9 cellular contexts compared by ENCODE assay signal in the genomic region with DNA sequence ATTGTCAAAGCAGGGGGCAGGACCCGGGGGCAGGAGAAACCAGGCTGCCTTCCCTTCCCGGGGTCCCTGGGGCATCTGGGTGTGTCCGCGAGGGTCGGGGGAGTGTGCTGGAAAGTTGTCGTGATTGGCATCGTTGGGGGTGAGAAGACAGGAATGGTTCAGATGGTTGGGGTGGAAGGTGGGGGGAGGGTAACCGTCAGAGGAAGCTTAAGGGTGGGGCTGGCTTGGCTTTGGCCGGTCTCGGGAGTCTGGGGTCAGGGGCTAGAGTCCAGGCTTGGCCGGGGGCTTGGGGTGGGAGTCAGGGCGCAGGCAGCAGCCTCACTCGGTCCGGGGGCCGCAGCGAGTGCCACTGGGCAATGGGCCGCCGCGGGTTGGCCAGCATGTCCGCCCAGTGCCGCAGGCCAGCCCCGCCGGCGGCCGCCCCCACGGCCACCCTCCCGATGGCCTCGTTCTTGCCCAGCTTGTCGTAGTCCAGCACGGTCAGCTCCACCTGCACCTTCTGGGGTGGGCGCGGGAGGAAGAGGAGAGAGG. TPM values are rescaled to one million over a fixed set of nuclear protein-coding genes. Genes with fewer than 3 reads are reported as not detected.
DNase-seq lines count a peak whose midpoint lies in the region; ATAC-seq and TF ChIP-seq lines count a peak whose summit lies in the region.
"Had no signal": no experiment of that assay in that cellular context is flagged by ENCODE, and none has a peak within 500 bp of the region (broad histone marks: within the 10 kb centered on the region; RNA-seq: fewer than 3 reads in every experiment).

No MANE protein-coding gene starts in this region.

- H3K4me3 Mint-ChIP-seq in CD8-positive, alpha-beta T cell, result peak overlapping the region; percentile 68

- H3K4me3 ChIP-seq in CD8-positive, alpha-beta T cell (ENCODE audit: low read depth, low read length), result peak overlapping the region; percentile 44
- peak overlapping the region; percentile 73 for H3K4me3 ChIP-seq in SK-N-MC
- H3K4me3 ChIP-seq in fibroblast of lung (replicated peaks in 1 of 4; ENCODE audit: control extremely low read depth in 1 of 4, insufficient read depth in 1 of 4, low read depth in 3 of 4, low read length in 4 of 4), result peak overlapping the region; percentile 53 to 64 (median 57)
- peak overlapping the region; percentile 80 for H3K4me3 ChIP-seq in osteoblast (ENCODE audit: insufficient read depth, low read length)

- no peak for DNase-seq in CD8-positive, alpha-beta T cell
- DNase-seq in SK-N-MC (ENCODE audit: low read depth, low spot score), result no peak
- DNase-seq in fibroblast of lung (ENCODE audit: low read depth in 2 of 2), result no peak
- peak; percentile 92 for DNase-seq in osteoblast (ENCODE audit: insufficient read length, low spot score, missing footprints)
- no peak for DNase-seq in dermis blood vessel endothelial cell
- no peak for DNase-seq in NCI-H2227 (lab: John Stamatoyannopoulos, UW; ENCODE audit: unreplicated experiment)
- DNase-seq in retina, result no peak
- no peak for DNase-seq in Kasumi-1 (lab: John Stamatoyannopoulos, UW)

- CTCF ChIA-PET in CD8-positive, alpha-beta T cell (lab: Charles Lee), result interaction anchor here (0.6 kb wide), 1 partner anchor 459 kb away, joined by 4 read pairs; no protein-coding TSS in a partner anchor

- no peaks in the 10 kb centered on the region for H3K36me3 Mint-ChIP-seq in CD8-positive, alpha-beta T cell

- peak overlapping the region; percentile 61 for H2AFZ ChIP-seq in fibroblast of lung (ENCODE audit: low read length)
- peak overlapping the region; percentile 88 for H2AFZ ChIP-seq in osteoblast (ENCODE audit: low read length)

- no peaks in the 10 kb centered on the region for H3K9me3 Mint-ChIP-seq in CD8-positive, alpha-beta T cell

- H3K9me3 ChIP-seq in CD8-positive, alpha-beta T cell (ENCODE audit: low read length), result no peaks in the 10 kb centered on the region
- H3K9me3 ChIP-seq in SK-N-MC (ENCODE audit: low read depth, low read length) (no peaks in the 10 kb centered on the region), fibroblast of lung (ENCODE audit: control insufficient read depth, insufficient read depth, low read depth, low read length) (no peaks in the 10 kb centered on the region), osteoblast (ENCODE audit: low read depth, low read length) (no peaks in the 10 kb centered on the region)

- H3K9ac ChIP-seq in SK-N-MC (ENCODE audit: insufficient read length) (peak overlapping the region; percentile 61), fibroblast of lung (ENCODE audit: insufficient read depth, low read length) (peak overlapping the region; percentile 50)

- ATAC-seq in CD8-positive, alpha-beta T cell, result no peak

- peak overlapping the region; percentile 86 for H3K4me2 ChIP-seq in fibroblast of lung (ENCODE audit: extremely low read depth, insufficient read depth, low read length)
- H3K4me2 ChIP-seq in osteoblast (ENCODE audit: insufficient read depth, low read length), result peak overlapping the region; percentile 89

- no peaks in the 10 kb centered on the region for H3K36me3 ChIP-seq in CD8-positive, alpha-beta T cell (ENCODE audit: insufficient read depth, low read length)
- H3K36me3 ChIP-seq in SK-N-MC (ENCODE audit: insufficient read depth, low read length) (no peaks in the 10 kb centered on the region), fibroblast of lung (ENCODE audit: control insufficient read depth, insufficient read depth, low read length) (no peaks in the 10 kb centered on the region), osteoblast (ENCODE audit: insufficient read depth, low read length) (no peaks in the 10 kb centered on the region)

- POLR2A ChIA-PET in CD8-positive, alpha-beta T cell (lab: Charles Lee), result no interaction called here

- peaks cover 55% of the 10 kb centered on the region for H3K27me3 ChIP-seq in CD8-positive, alpha-beta T cell (ENCODE audit: insufficient read depth, low read length)
- H3K27me3 ChIP-seq in fibroblast of lung (ENCODE audit: control insufficient read depth, insufficient read depth, low read length), result peaks cover 14% of the 10 kb centered on the region
- peaks cover 2% of the 10 kb centered on the region for H3K27me3 ChIP-seq in osteoblast (ENCODE audit: insufficient read depth, low read length)

- no peak for TF ChIP-seq CTCF in CD8-positive, alpha-beta T cell (IDR thresholded peaks at IDR 0.05)
- no peak for TF ChIP-seq CTCF in fibroblast of lung (conservative IDR thresholded peaks at IDR 0.05 in 1 of 2, IDR thresholded peaks at IDR 0.05 in 1 of 2; ENCODE audit: low read depth in 1 of 2, low read length in 2 of 2)
- no peak for TF ChIP-seq CTCF in osteoblast (IDR thresholded peaks at IDR 0.05; ENCODE audit: extremely low read depth, low read depth, low read length)

- no peak overlapping the region for H3K27ac Mint-ChIP-seq in CD8-positive, alpha-beta T cell

- peaks cover 15% of the 10 kb centered on the region for H3K4me1 Mint-ChIP-seq in CD8-positive, alpha-beta T cell (ENCODE audit: low read depth)

- H3K4me1 ChIP-seq in CD8-positive, alpha-beta T cell (ENCODE audit: insufficient read depth, low read length), result peaks cover 21% of the 10 kb centered on the region
- H3K4me1 ChIP-seq in fibroblast of lung (ENCODE audit: control insufficient read depth, extremely low read depth, insufficient read depth, low read length), result peaks cover 6% of the 10 kb centered on the region
- peaks cover 9% of the 10 kb centered on the region for H3K4me1 ChIP-seq in osteoblast (ENCODE audit: insufficient read depth, low read length)

- intact Hi-C loops in CD8-positive, alpha-beta T cell (cut with DNase I, micrococcal nuclease), result loop anchor here in 1 of 2 experiments (10.0 kb wide), 1 partner anchor 1308 kb away; a partner anchor contains a TSS

- no peaks in the 10 kb centered on the region for H4K20me1 ChIP-seq in fibroblast of lung (ENCODE audit: control insufficient read depth, extremely low read depth, insufficient read depth, low read length)
- H4K20me1 ChIP-seq in osteoblast (ENCODE audit: insufficient read depth, low read length), result peaks cover 2% of the 10 kb centered on the region

- H3K79me2 ChIP-seq in fibroblast of lung (ENCODE audit: control insufficient read depth, insufficient read depth, low read length) (no peaks in the 10 kb centered on the region), osteoblast (ENCODE audit: insufficient read depth, low read length) (no peaks in the 10 kb centered on the region)

- H3K27ac ChIP-seq in CD8-positive, alpha-beta T cell (ENCODE audit: low read depth, low read length), result no peak overlapping the region
- H3K27ac ChIP-seq in SK-N-MC (peak overlapping the region; percentile 95), fibroblast of lung (ENCODE audit: insufficient read depth, low read length) (peak overlapping the region; percentile 41), osteoblast (ENCODE audit: low read depth, low read length) (peak overlapping the region; percentile 56)

- peaks cover 76% of the 10 kb centered on the region for H3K27me3 Mint-ChIP-seq in CD8-positive, alpha-beta T cell (ENCODE audit: low read depth)

RNA-seq across cellular contexts. Expression of a gene that starts 6.8 kb away (rescaled TPM):
- not detected for total RNA-seq in CD8-positive, alpha-beta T cell
- total RNA-seq in fibroblast of lung (under 0.01 and 0.17 TPM in 2 replicates), osteoblast (0.59 and 0.72 TPM in 2 replicates), dermis blood vessel endothelial cell (0.34 and 0.42 TPM in 2 replicates)
- 0.16 and 0.18 TPM in 2 replicates for polyA plus RNA-seq in fibroblast of lung
- polyA plus RNA-seq in fibroblast of lung (2012), result 0.33 and 0.35 TPM in 2 replicates
- not detected in 2 replicates for polyA minus RNA-seq in fibroblast of lung (ENCODE audit: low replicate concordance)

RNA-seq across cellular contexts. Expression of a gene that starts 6.8 kb away (rescaled TPM):
- total RNA-seq in CD8-positive, alpha-beta T cell, result 1 to 10 TPM; 1.3 to 2.2 TPM
- total RNA-seq in fibroblast of lung (0.50 TPM in 1 of 2 replicates, not detected in the other), osteoblast (not detected in 2 replicates), dermis blood vessel endothelial cell (not detected in 2 replicates)
- 0.05 and 0.08 TPM in 2 replicates for polyA plus RNA-seq in fibroblast of lung
- 0.22 and 0.26 TPM in 2 replicates for polyA plus RNA-seq in fibroblast of lung (2012)
- polyA minus RNA-seq in fibroblast of lung (ENCODE audit: low replicate concordance), result not detected in 2 replicates
- total RNA-seq: pulmonary artery endothelial cell had no signal

RNA-seq across cellular contexts. Expression of a gene that starts 15.7 kb away (rescaled TPM):
- not detected for total RNA-seq in CD8-positive, alpha-beta T cell
- total RNA-seq in fibroblast of lung (not detected in 2 replicates), osteoblast (not detected in 2 replicates), dermis blood vessel endothelial cell (not detected in 2 replicates)
- not detected in 2 replicates for polyA plus RNA-seq in fibroblast of lung
- polyA plus RNA-seq in fibroblast of lung (2012), result not detected in 2 replicates
- polyA minus RNA-seq in fibroblast of lung (ENCODE audit: low replicate concordance), result not detected in 2 replicates
- total RNA-seq: pulmonary artery endothelial cell had no signal

RNA-seq across cellular contexts. Expression of a gene that starts 24.2 kb away (rescaled TPM):
- not detected for total RNA-seq in CD8-positive, alpha-beta T cell
- total RNA-seq in fibroblast of lung (7.4 and 10.4 TPM in 2 replicates), osteoblast (0.29 TPM in 1 of 2 replicates, not detected in the other), dermis blood vessel endothelial cell (0.60 and 1.7 TPM in 2 replicates)
- 1.4 and 1.7 TPM in 2 replicates for polyA plus RNA-seq in fibroblast of lung
- 3.3 and 3.9 TPM in 2 replicates for polyA plus RNA-seq in fibroblast of lung (2012)
- not detected in 2 replicates for polyA minus RNA-seq in fibroblast of lung (ENCODE audit: low replicate concordance)

RNA-seq across cellular contexts. Expression of a gene that starts 36.0 kb away (rescaled TPM):
- not detected for total RNA-seq in CD8-positive, alpha-beta T cell
- total RNA-seq in fibroblast of lung, result 7.7 and 19.5 TPM in 2 replicates
- 2.5 and 4.4 TPM in 2 replicates for polyA plus RNA-seq in fibroblast of lung
- 2.9 and 5.2 TPM in 2 replicates for polyA plus RNA-seq in fibroblast of lung (2012)
- polyA minus RNA-seq in fibroblast of lung (ENCODE audit: low replicate concordance), result 14.9 and 20.1 TPM in 2 replicates
- 0.88 and 1.1 TPM in 2 replicates for total RNA-seq in osteoblast
- 0.17 and 0.19 TPM in 2 replicates for total RNA-seq in dermis blood vessel endothelial cell
